11 cellular contexts compared by ENCODE assay signal in the genomic region with DNA sequence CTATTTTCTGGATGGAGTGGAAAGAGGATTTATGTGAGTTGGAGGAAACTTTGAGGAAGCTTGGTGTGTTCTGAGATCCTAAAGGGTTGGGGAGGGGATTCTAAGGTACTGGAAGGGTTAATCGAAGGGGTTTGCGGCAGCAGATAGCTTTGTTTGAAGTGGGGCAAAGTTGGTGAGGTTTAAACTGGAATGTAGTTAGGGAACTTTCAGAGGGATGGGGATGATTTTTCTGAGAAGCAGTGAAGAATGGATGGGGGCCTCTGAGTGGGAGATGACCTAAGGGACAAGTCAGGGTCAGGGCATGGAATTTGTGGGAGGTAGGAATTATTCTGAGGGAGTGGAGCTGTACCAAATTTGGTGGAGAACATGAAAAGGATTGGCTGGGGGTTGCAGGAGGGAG. TPM values are rescaled to one million over a fixed set of nuclear protein-coding genes. Genes with fewer than 3 reads are reported as not detected.
DNase-seq lines count a peak whose midpoint lies in the region; ATAC-seq and TF ChIP-seq lines count a peak whose summit lies in the region.
"Had no signal": no experiment of that assay in that cellular context is flagged by ENCODE, and none has a peak within 500 bp of the region (broad histone marks: within the 10 kb centered on the region; RNA-seq: fewer than 3 reads in every experiment).

No MANE protein-coding gene starts in this region.

- 0 out of 2 replicates have a peak overlapping the region, but pooled peaks have one; percentile 7 for H3K9ac ChIP-seq in HUES64 (ENCODE audit: low read depth, low read length)
- peak overlapping the region; percentile 6 for H3K9ac ChIP-seq in adipocyte (ENCODE audit: low read length)

- BruUV-seq in Caco-2 (replicated peaks; lab: Mats Ljungman, UMichigan): no TSS peak

- peak overlapping the region; percentile 94 for H3K4me3 Mint-ChIP-seq in Caco-2 (ENCODE audit: unreplicated experiment)
- peak overlapping the region; percentile 3 to 100 (median 54) for H3K4me3 Mint-ChIP-seq in naive thymus-derived CD4-positive, alpha-beta T cell

- H3K4me1 Mint-ChIP-seq in Caco-2 (ENCODE audit: low read depth, unreplicated experiment): peaks cover 37% of the 10 kb centered on the region
- H3K4me1 Mint-ChIP-seq in naive thymus-derived CD4-positive, alpha-beta T cell: peaks cover 59 to 84% (median 65%) of the 10 kb centered on the region in 7 donors

- 72% methylated on average over 2 of the region's 2 CpGs for WGBS in HUES64
- 45 to 47% methylated on average over 2 of the region's 2 CpGs for WGBS in tibial nerve, 2 donors

- no peak for TF ChIP-seq POLR2A in tibial nerve (IDR thresholded peaks at IDR 0.05)

- POLR2A ChIA-PET in Caco-2 (lab: Charles Lee): interaction anchor here (0.7 to 1.2 kb wide), 2 partner anchors 21 to 514 kb away, joined by 3 to 8 read pairs; a partner anchor contains a TSS
- POLR2A ChIA-PET in naive thymus-derived CD4-positive, alpha-beta T cell (lab: Charles Lee): interaction anchor here (0.9 to 4.1 kb wide), 2 partner anchors 11 to 76 kb away, joined by 3 to 22 read pairs; no protein-coding TSS in a partner anchor

- no peak for ATAC-seq in naive thymus-derived CD4-positive, alpha-beta T cell
- ATAC-seq: left colon, pancreas had no signal

- H3K4me3 ChIP-seq in Caco-2 (ENCODE audit: low read depth, low read length) (no peak overlapping the region; the same call in 1 of the 2 replicates), HUES64 (ENCODE audit: low read length) (0 out of 2 replicates have a peak overlapping the region, but pooled peaks have one; percentile 1), adipocyte (ENCODE audit: low read length) (no peak overlapping the region), tibial nerve (no peak overlapping the region)
- H3K4me3 ChIP-seq in naive thymus-derived CD4-positive, alpha-beta T cell (ENCODE audit: low read length): no peak overlapping the region
- no peak overlapping the region for H3K4me3 ChIP-seq in effector memory CD4-positive, alpha-beta T cell (ENCODE audit: insufficient read depth, low read depth, low read length, poor library complexity, severe bottlenecking)
- H3K4me3 ChIP-seq: pancreas had no signal

- H3K9me3 ChIP-seq in Caco-2 (peaks cover 6% of the 10 kb centered on the region), HUES64 (ENCODE audit: insufficient read depth, low read depth, low read length) (no peaks in the 10 kb centered on the region), adipocyte (ENCODE audit: control insufficient read depth, low read length) (no peaks in the 10 kb centered on the region), tibial nerve (no peaks in the 10 kb centered on the region)
- H3K9me3 ChIP-seq in naive thymus-derived CD4-positive, alpha-beta T cell (ENCODE audit: control insufficient read depth in 2 of 3, low read length in 3 of 3): no peaks in the 10 kb centered on the region
- H3K9me3 ChIP-seq in effector memory CD4-positive, alpha-beta T cell (ENCODE audit: control insufficient read depth, low read length): no peaks in the 10 kb centered on the region
- H3K9me3 ChIP-seq: pancreas had no signal

- H3K4me1 ChIP-seq in Caco-2: peaks cover 50% of the 10 kb centered on the region
- peaks cover 11% of the 10 kb centered on the region; the same call in 1 of the 2 replicates for H3K4me1 ChIP-seq in HUES64 (ENCODE audit: insufficient read depth, low read length)
- H3K4me1 ChIP-seq in adipocyte (ENCODE audit: control insufficient read depth, insufficient read depth, low read length): peaks cover 18% of the 10 kb centered on the region
- peaks cover 11 to 25% of the 10 kb centered on the region in 2 donors for H3K4me1 ChIP-seq in naive thymus-derived CD4-positive, alpha-beta T cell (ENCODE audit: control insufficient read depth in 2 of 2, insufficient read depth in 2 of 2, low read length in 2 of 2)
- H3K4me1 ChIP-seq in tibial nerve: peaks cover 0 to 45% (median 8%) of the 10 kb centered on the region in 4 donors
- H3K4me1 ChIP-seq in effector memory CD4-positive, alpha-beta T cell (ENCODE audit: control insufficient read depth, insufficient read depth, low read length, poor library complexity, severe bottlenecking): peaks cover 13% of the 10 kb centered on the region

- H3K27ac ChIP-seq in HUES64 (ENCODE audit: low read depth, low read length): no peak overlapping the region
- no peak overlapping the region for H3K27ac ChIP-seq in naive thymus-derived CD4-positive, alpha-beta T cell (ENCODE audit: low read depth, low read length)
- no peak overlapping the region for H3K27ac ChIP-seq in tibial nerve
- no peak overlapping the region for H3K27ac ChIP-seq in effector memory CD4-positive, alpha-beta T cell (ENCODE audit: insufficient read depth, low read length, poor library complexity, severe bottlenecking)
- H3K27ac ChIP-seq: pancreas had no signal

- DNase-seq in Caco-2 (peak; percentile 55 to 63), adipocyte (ENCODE audit: low read depth) (no peak), tibial nerve (ENCODE audit: low spot score in 2 of 2) (no peak), GM13977 (ENCODE audit: low spot score) (no peak), amniotic stem cell (lab: John Stamatoyannopoulos, UW) (no peak)
- no peak for DNase-seq in naive thymus-derived CD4-positive, alpha-beta T cell
- no peak for DNase-seq in effector memory CD4-positive, alpha-beta T cell
- DNase-seq: left colon; pancreas; stimulated activated CD4-positive, alpha-beta T cell treated with anti-CD3 and anti-CD28 coated beads, Interleukin-2, amount 100 ng/mL, for 48 hours had no signal

- in situ Hi-C loops in GM13977 (cut with MboI; ENCODE audit: low pct_unique_long_range_greater_than_20kb, low sequenced_read_pairs, unreplicated experiment): no loop called here

- peaks cover 97% of the 10 kb centered on the region for H3K36me3 Mint-ChIP-seq in Caco-2 (ENCODE audit: insufficient read depth, unreplicated experiment)
- H3K36me3 Mint-ChIP-seq in naive thymus-derived CD4-positive, alpha-beta T cell: peaks cover 3 to 33% (median 7%) of the 10 kb centered on the region in 5 donors

- H3K27me3 ChIP-seq in Caco-2 (replicated peaks; ENCODE audit: control insufficient read depth, insufficient read depth, low read length) (no peaks in the 10 kb centered on the region), HUES64 (ENCODE audit: insufficient read depth, low read length) (no peaks in the 10 kb centered on the region), adipocyte (replicated peaks; ENCODE audit: control insufficient read depth, insufficient read depth, low read length) (no peaks in the 10 kb centered on the region), tibial nerve (no peaks in the 10 kb centered on the region)
- no peaks in the 10 kb centered on the region for H3K27me3 ChIP-seq in naive thymus-derived CD4-positive, alpha-beta T cell (ENCODE audit: control insufficient read depth in 2 of 2, insufficient read depth in 2 of 2, low read length in 2 of 2)
- no peaks in the 10 kb centered on the region for H3K27me3 ChIP-seq in effector memory CD4-positive, alpha-beta T cell (replicated peaks; ENCODE audit: control insufficient read depth, insufficient read depth, low read length, poor library complexity, severe bottlenecking)
- H3K27me3 ChIP-seq: pancreas had no signal

- no peaks in the 10 kb centered on the region for H3K27me3 Mint-ChIP-seq in Caco-2 (ENCODE audit: insufficient read depth, unreplicated experiment)
- peaks cover 0 to 5% (median 0%) of the 10 kb centered on the region in 5 donors for H3K27me3 Mint-ChIP-seq in naive thymus-derived CD4-positive, alpha-beta T cell

- TF ChIP-seq EP300 in tibial nerve (IDR thresholded peaks at IDR 0.05): no peak

- TF ChIP-seq CTCF in Caco-2 (IDR thresholded peaks at IDR 0.05; ENCODE audit: insufficient read depth in 1 of 2, low read depth in 1 of 2, low read length in 1 of 2, severe bottlenecking in 1 of 2, unreplicated experiment in 1 of 2) (no peak), tibial nerve (IDR thresholded peaks at IDR 0.05) (no peak), GM13977 (IDR thresholded peaks at IDR 0.05; ENCODE audit: extremely low read depth, insufficient read depth, missing control alignments) (no peak)

- peaks cover 10% of the 10 kb centered on the region for H3K9me3 Mint-ChIP-seq in Caco-2 (ENCODE audit: unreplicated experiment)
- H3K9me3 Mint-ChIP-seq in naive thymus-derived CD4-positive, alpha-beta T cell: peaks cover 0 to 7% (median 0%) of the 10 kb centered on the region in 11 donors

- CTCF ChIA-PET in Caco-2 (lab: Charles Lee): interaction anchor here (0.8 to 1.2 kb wide), 4 partner anchors 65 to 141 kb away, joined by 3 to 8 read pairs (median 3); no protein-coding TSS in a partner anchor
- CTCF ChIA-PET in naive thymus-derived CD4-positive, alpha-beta T cell (lab: Charles Lee): interaction anchor here (0.9 kb wide), 1 partner anchor 32 kb away, joined by 3 read pairs; no protein-coding TSS in a partner anchor

- peak overlapping the region; percentile 98 for H3K27ac Mint-ChIP-seq in Caco-2 (ENCODE audit: unreplicated experiment)
- peak overlapping the region in 8 of 9 donors; percentile 0 to 87 (median 24) for H3K27ac Mint-ChIP-seq in naive thymus-derived CD4-positive, alpha-beta T cell

- intact Hi-C loops in Caco-2 (cut with micrococcal nuclease; ENCODE audit: unreplicated experiment): loop anchor here (5.0 kb wide), 1 partner anchor 108 kb away; no protein-coding TSS in a partner anchor
- intact Hi-C loops in naive thymus-derived CD4-positive, alpha-beta T cell (cut with micrococcal nuclease): no loop called here

- H3K36me3 ChIP-seq in Caco-2 (ENCODE audit: control insufficient read depth, insufficient read depth, low read length) (peaks cover 3% of the 10 kb centered on the region; the same call in 1 of the 2 replicates), HUES64 (ENCODE audit: insufficient read depth, low read length) (peaks cover 37% of the 10 kb centered on the region), adipocyte (ENCODE audit: control insufficient read depth, insufficient read depth, low read length, severe bottlenecking) (peaks cover 3% of the 10 kb centered on the region), tibial nerve (no peaks in the 10 kb centered on the region)
- peaks cover 0 to 4% (median 0%) of the 10 kb centered on the region in 3 experiments for H3K36me3 ChIP-seq in naive thymus-derived CD4-positive, alpha-beta T cell (ENCODE audit: control insufficient read depth in 2 of 3, insufficient read depth in 3 of 3, low read length in 3 of 3)
- H3K36me3 ChIP-seq in effector memory CD4-positive, alpha-beta T cell (ENCODE audit: control insufficient read depth, insufficient read depth, low read length): peaks cover 4% of the 10 kb centered on the region
- H3K36me3 ChIP-seq: pancreas had no signal

RNA-seq across cellular contexts. Expression of a gene that starts 3.9 kb away (rescaled TPM):
- total RNA-seq in Caco-2 (2022) (238 and 251 TPM in 2 replicates), tibial nerve (10 to 100 TPM; 37.9 to 66.9 (median 50.8) TPM)
- polyA plus RNA-seq in HUES64 (2013, experiment 1 of 2): 192 TPM
- 205 TPM for polyA plus RNA-seq in HUES64 (2013, experiment 2 of 2)
- 100 to 1,000 TPM in 1 of 5 experiments, 10 to 100 TPM in 4; 34.3 to 115 (median 46.4) TPM for total RNA-seq in naive thymus-derived CD4-positive, alpha-beta T cell
- 100 to 1,000 TPM; 145 to 181 TPM for polyA plus RNA-seq in naive thymus-derived CD4-positive, alpha-beta T cell

RNA-seq across cellular contexts. Expression of a gene that starts 21.0 kb away (rescaled TPM):
- total RNA-seq in Caco-2 (2022) (70.3 and 77.7 TPM in 2 replicates), tibial nerve (10 to 100 TPM; 25.5 to 40.4 (median 34.2) TPM)
- polyA plus RNA-seq in HUES64 (2013, experiment 1 of 2): 25.7 TPM
- 27.1 TPM for polyA plus RNA-seq in HUES64 (2013, experiment 2 of 2)
- total RNA-seq in naive thymus-derived CD4-positive, alpha-beta T cell: 100 to 1,000 TPM in 1 of 5 experiments, 10 to 100 TPM in 4; 53.6 to 123 (median 73.0) TPM
- 1 to 10 TPM; 2.0 to 2.3 TPM for polyA plus RNA-seq in naive thymus-derived CD4-positive, alpha-beta T cell

Comparison
In these comparisons a context has a peak if more than half of its experiments do, and no peak if none do; other contexts are left out.
1. DNase-seq: peak in Caco-2 (2 of 2); none in adipocyte (single experiment), naive thymus-derived CD4-positive, alpha-beta T cell (0 of 9), tibial nerve (0 of 2), effector memory CD4-positive, alpha-beta T cell (0 of 3), GM13977 (single experiment) and amniotic stem cell (single experiment).